ENCODE assay signal across 8 cellular contexts in the genomic region with DNA sequence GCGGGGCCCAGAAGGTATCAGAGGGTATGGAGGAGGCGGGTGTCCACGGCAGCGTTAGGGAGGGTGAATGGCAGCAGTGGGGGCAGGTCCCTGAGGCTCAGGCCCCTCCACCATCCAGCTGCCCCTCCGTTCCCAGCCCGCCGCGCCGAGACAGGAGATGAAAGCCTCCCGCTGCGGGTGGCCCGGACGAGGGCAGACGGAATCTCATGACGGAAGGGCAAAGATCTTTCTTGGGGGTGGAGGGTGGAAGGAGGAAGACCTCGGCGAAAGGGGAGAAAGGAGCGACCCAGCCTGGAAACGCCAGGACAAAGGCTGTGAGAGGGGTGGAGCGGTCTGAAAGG. TPM values are rescaled to one million over a fixed set of nuclear protein-coding genes. Genes with fewer than 3 reads are reported as not detected.
DNase-seq lines count a peak whose midpoint lies in the region; ATAC-seq and TF ChIP-seq lines count a peak whose summit lies in the region.

No MANE protein-coding gene starts in this region.

- H3K27me3 Mint-ChIP-seq in activated CD4-positive, alpha-beta T cell treated with anti-CD3 and anti-CD28 coated beads for 36 hours = no peaks in the 10 kb centered on the region
- no peaks in the 10 kb centered on the region for H3K27me3 Mint-ChIP-seq in MCF 10A (ENCODE audit: insufficient read depth, unreplicated experiment)

- peaks cover 48% of the 10 kb centered on the region for H3K4me1 ChIP-seq in OCI-LY1 (ENCODE audit: insufficient read depth, low read length, severe bottlenecking)
- peaks cover 8 to 19% (median 16%) of the 10 kb centered on the region in 4 donors for H3K4me1 ChIP-seq in liver (ENCODE audit: control insufficient read depth in 4 of 4, insufficient read depth in 4 of 4, low read length in 3 of 4)
- H3K4me1 ChIP-seq in thyroid gland = peaks cover 15 to 43% of the 10 kb centered on the region in 2 donors

- no peak overlapping the region for H2AFZ ChIP-seq in OCI-LY1 (ENCODE audit: low read length)

- peak overlapping the region; percentile 81 for H3K4me2 ChIP-seq in OCI-LY1 (ENCODE audit: low read length)

- H3K27me3 ChIP-seq in OCI-LY1 (ENCODE audit: insufficient read depth, low read length) (no peaks in the 10 kb centered on the region), liver (ENCODE audit: control insufficient read depth in 4 of 4, insufficient read depth in 4 of 4, low read length in 3 of 4) (no peaks in the 10 kb centered on the region), thyroid gland (no peaks in the 10 kb centered on the region)

- DNase-seq in activated CD4-positive, alpha-beta T cell treated with anti-CD3 and anti-CD28 coated beads for 36 hours = peak; percentile 63
- DNase-seq in activated CD4-positive, alpha-beta T cell treated with anti-CD3 and anti-CD28 coated beads, Interleukin-2, amount 50 U/mL, for 1 hour = no peak
- no peak for DNase-seq in MCF 10A (ENCODE audit: unreplicated experiment)
- no peak for DNase-seq in thyroid gland
- DNase-seq in NCI-H345 (lab: John Stamatoyannopoulos, UW) = no peak

- H3K79me2 ChIP-seq in OCI-LY1 (ENCODE audit: insufficient read depth, low read length) = no peaks in the 10 kb centered on the region

- H3K4me3 ChIP-seq in OCI-LY1 (ENCODE audit: low read depth, low read length, poor library complexity, severe bottlenecking) (peak overlapping the region; percentile 79), liver (ENCODE audit: low read depth in 1 of 3, low read length in 3 of 3) (peak overlapping the region; percentile 14 to 74 (median 73)), thyroid gland (replicated peaks in 1 of 3) (peak overlapping the region; percentile 23 to 60 (median 41))

- no peak for TF ChIP-seq POLR2A in thyroid gland (IDR thresholded peaks at IDR 0.05)

- no peaks in the 10 kb centered on the region for H3K9me3 Mint-ChIP-seq in activated CD4-positive, alpha-beta T cell treated with anti-CD3 and anti-CD28 coated beads for 36 hours (ENCODE audit: low read depth)
- H3K9me3 Mint-ChIP-seq in MCF 10A (ENCODE audit: unreplicated experiment) = no peaks in the 10 kb centered on the region

- intact Hi-C loops in activated CD4-positive, alpha-beta T cell treated with anti-CD3 and anti-CD28 coated beads for 36 hours (cut with DNase I, micrococcal nuclease) = loop anchor here (1.0 to 2.0 kb wide), 4 partner anchors 14 to 360 kb away; a partner anchor contains a TSS
- intact Hi-C loops in MCF 10A (cut with micrococcal nuclease) (loop anchor here (5.0 kb wide), 1 partner anchor 73 kb away; a partner anchor contains a TSS), thyroid gland (cut with DNase I) (no loop called here)

- H3K36me3 Mint-ChIP-seq in activated CD4-positive, alpha-beta T cell treated with anti-CD3 and anti-CD28 coated beads for 36 hours (ENCODE audit: low read depth) = peaks cover 16% of the 10 kb centered on the region
- H3K36me3 Mint-ChIP-seq in MCF 10A (ENCODE audit: insufficient read depth, unreplicated experiment) = peaks cover 6% of the 10 kb centered on the region

- peak overlapping the region; percentile 81 for H3K27ac Mint-ChIP-seq in activated CD4-positive, alpha-beta T cell treated with anti-CD3 and anti-CD28 coated beads for 36 hours
- H3K27ac Mint-ChIP-seq in MCF 10A (ENCODE audit: low read depth, unreplicated experiment) = peak overlapping the region; percentile 63

- no TSS peak for BruUV-seq in MCF 10A (replicated peaks; lab: Mats Ljungman, UMichigan)

- H4K20me1 ChIP-seq in OCI-LY1 (ENCODE audit: insufficient read depth, low read length) = no peaks in the 10 kb centered on the region

- no peaks in the 10 kb centered on the region for H3K9me2 ChIP-seq in OCI-LY1 (ENCODE audit: low read depth, low read length)

- POLR2A ChIA-PET in activated CD4-positive, alpha-beta T cell treated with anti-CD3 and anti-CD28 coated beads for 36 hours (lab: Charles Lee) = interaction anchor here (1.2 to 1.3 kb wide), 2 partner anchors 27 to 73 kb away, joined by 3 to 9 read pairs; a partner anchor contains a TSS
- POLR2A ChIA-PET in MCF 10A (lab: Yijun Ruan, JAX) = interaction anchor here (0.6 to 4.8 kb wide), 2 partner anchors 13 to 1419 kb away, joined by 3 to 20 read pairs; a partner anchor contains a TSS

- H3K9me3 ChIP-seq in OCI-LY1 (ENCODE audit: low read length) (no peaks in the 10 kb centered on the region), liver (ENCODE audit: control insufficient read depth in 4 of 4, low read length in 3 of 4) (no peaks in the 10 kb centered on the region), thyroid gland (no peaks in the 10 kb centered on the region)

- peak overlapping the region; percentile 81 for H3K9ac ChIP-seq in OCI-LY1 (ENCODE audit: low read length)
- H3K9ac ChIP-seq in liver (ENCODE audit: low read depth in 1 of 2, low read length in 2 of 2) = peak overlapping the region in 1 of 2 donors; percentile 37

- H3K36me3 ChIP-seq in OCI-LY1 (ENCODE audit: insufficient read depth, low read length) (peaks cover 20% of the 10 kb centered on the region; the same call in 1 of the 2 replicates), liver (ENCODE audit: control insufficient read depth in 4 of 4, insufficient read depth in 3 of 4, low read depth in 1 of 4, low read length in 3 of 4) (no peaks in the 10 kb centered on the region), thyroid gland (no peaks in the 10 kb centered on the region)

- H3F3A ChIP-seq in OCI-LY1 (ENCODE audit: insufficient read depth, low read length) = peaks cover 10% of the 10 kb centered on the region; the same call in 1 of the 2 replicates

- H3K4me3 Mint-ChIP-seq in activated CD4-positive, alpha-beta T cell treated with anti-CD3 and anti-CD28 coated beads for 36 hours = peak overlapping the region; percentile 87
- H3K4me3 Mint-ChIP-seq in MCF 10A (ENCODE audit: unreplicated experiment) = peak overlapping the region; percentile 93

- H3K27ac ChIP-seq in OCI-LY1 (ENCODE audit: low read depth, low read length, poor library complexity, severe bottlenecking) (peak overlapping the region; percentile 88), liver (ENCODE audit: low read depth in 1 of 2, low read length in 2 of 2) (peak overlapping the region; percentile 71 to 74), thyroid gland (peak overlapping the region in 2 of 3 donors; percentile 52 to 71)

- ATAC-seq in activated CD4-positive, alpha-beta T cell treated with anti-CD3 and anti-CD28 coated beads for 36 hours = peak; percentile 28
- ATAC-seq in HG02840 (IDR thresholded peaks at IDR 0.05; ENCODE audit: low FRiP score, unreplicated experiment) = peak; percentile 14

- H3K4me1 Mint-ChIP-seq in activated CD4-positive, alpha-beta T cell treated with anti-CD3 and anti-CD28 coated beads for 36 hours = peaks cover 63% of the 10 kb centered on the region
- peaks cover 12% of the 10 kb centered on the region for H3K4me1 Mint-ChIP-seq in MCF 10A (ENCODE audit: insufficient read depth, unreplicated experiment)

- TF ChIP-seq RAD21 in liver (IDR thresholded peaks at IDR 0.05) = no peak

- 2% methylated on average over 20 of the region's 20 CpGs for WGBS in liver
- WGBS in thyroid gland, 2 donors = 1 to 2% methylated on average over 10 to 18 of the region's 20 CpGs

- TF ChIP-seq CTCF in OCI-LY1 (IDR thresholded peaks at IDR 0.05; ENCODE audit: low read length) = no peak
- no peak for TF ChIP-seq CTCF in MCF 10A (IDR thresholded peaks at IDR 0.05; ENCODE audit: unreplicated experiment)
- TF ChIP-seq CTCF in liver (IDR thresholded peaks at IDR 0.05; ENCODE audit: low read depth, low read length, missing input control) = no peak
- TF ChIP-seq CTCF in thyroid gland (IDR thresholded peaks at IDR 0.05) = no peak

- CTCF ChIA-PET in activated CD4-positive, alpha-beta T cell treated with anti-CD3 and anti-CD28 coated beads for 36 hours (lab: Charles Lee) = interaction anchor here (1.0 to 3.9 kb wide), 2 partner anchors 13 to 25 kb away, joined by 4 to 25 read pairs; a partner anchor contains a TSS
- CTCF ChIA-PET in MCF 10A (lab: Yijun Ruan, JAX) = interaction anchor here (0.6 to 1.0 kb wide), 2 partner anchors 14 to 71 kb away, joined by 4 read pairs; no protein-coding TSS in a partner anchor

TF ChIP-seq in liver, 16 proteins besides CTCF, POLR2A, EP300 and RAD21 (continues in another document):
- TF ChIP-seq TAF1 (conservative IDR thresholded peaks at IDR 0.05) (no peak), SP1 (IDR thresholded peaks at IDR 0.05) (no peak), YY1 (IDR thresholded peaks at IDR 0.05) (no peak), JUND (IDR thresholded peaks at IDR 0.05) (no peak), EGR1 (IDR thresholded peaks at IDR 0.05; ENCODE audit: low read depth in 2 of 2) (no peak), HNF4G (IDR thresholded peaks at IDR 0.05) (no peak), RXRA (IDR thresholded peaks at IDR 0.05) (no peak), FOXA1 (IDR thresholded peaks at IDR 0.05) (no peak), NR2F2 (IDR thresholded peaks at IDR 0.05) (no peak)
- TF ChIP-seq, protein P1, sequence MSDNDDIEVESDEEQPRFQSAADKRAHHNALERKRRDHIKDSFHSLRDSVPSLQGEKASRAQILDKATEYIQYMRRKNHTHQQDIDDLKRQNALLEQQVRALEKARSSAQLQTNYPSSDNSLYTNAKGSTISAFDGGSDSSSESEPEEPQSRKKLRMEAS (IDR thresholded peaks at IDR 0.05) = no peak
- TF ChIP-seq, protein P2, sequence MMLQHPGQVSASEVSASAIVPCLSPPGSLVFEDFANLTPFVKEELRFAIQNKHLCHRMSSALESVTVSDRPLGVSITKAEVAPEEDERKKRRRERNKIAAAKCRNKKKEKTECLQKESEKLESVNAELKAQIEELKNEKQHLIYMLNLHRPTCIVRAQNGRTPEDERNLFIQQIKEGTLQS (IDR thresholded peaks at IDR 0.05) = no peak

RNA-seq across cellular contexts. Expression of a gene that starts 0.4 kb away (rescaled TPM):
- 10 to 100 TPM; 25.1 to 26.3 TPM for total RNA-seq in activated CD4-positive, alpha-beta T cell treated with anti-CD3 and anti-CD28 coated beads for 36 hours
- total RNA-seq in MCF 10A (2022) (23.2 and 35.3 TPM in 2 replicates), liver (1 to 10 TPM; 4.2 to 4.9 TPM), thyroid gland (10 to 100 TPM; 14.3 to 33.6 (median 21.7) TPM)
- polyA plus RNA-seq in liver = 1 to 10 TPM; 1.8 to 2.4 TPM

RNA-seq across cellular contexts. Expression of a gene that starts 14.6 kb away (rescaled TPM):
- 1 to 10 TPM; 7.5 to 9.5 TPM for total RNA-seq in activated CD4-positive, alpha-beta T cell treated with anti-CD3 and anti-CD28 coated beads for 36 hours
- 17.7 and 19.9 TPM in 2 replicates for total RNA-seq in MCF 10A (2022)
- 1 to 10 TPM; 4.8 to 5.1 TPM for total RNA-seq in liver
- polyA plus RNA-seq in liver = 1 to 10 TPM; 3.3 to 3.6 TPM
- total RNA-seq in thyroid gland = 10 to 100 TPM; 11.2 to 60.9 (median 17.8) TPM

RNA-seq across cellular contexts. Expression of a gene that starts 14.7 kb away (rescaled TPM):
- under 1 TPM in 1 of 2 experiments, not detected in 1; 0.09 TPM for total RNA-seq in activated CD4-positive, alpha-beta T cell treated with anti-CD3 and anti-CD28 coated beads for 36 hours
- total RNA-seq in MCF 10A (2022) = 3.9 and 6.5 TPM in 2 replicates
- under 1 TPM; 0.17 to 0.51 TPM for total RNA-seq in liver
- under 1 TPM; 0.27 to 0.33 TPM for polyA plus RNA-seq in liver
- 10 to 100 TPM; 20.1 to 31.2 (median 27.0) TPM for total RNA-seq in thyroid gland

RNA-seq across cellular contexts. Expression of a gene that starts 27.9 kb away (rescaled TPM):
- 10 to 100 TPM; 12.0 to 14.7 TPM for total RNA-seq in activated CD4-positive, alpha-beta T cell treated with anti-CD3 and anti-CD28 coated beads for 36 hours
- total RNA-seq in MCF 10A (2022) (9.6 and 10.4 TPM in 2 replicates), liver (1 to 10 TPM; 3.0 to 3.9 TPM), thyroid gland (10 to 100 TPM; 12.8 to 13.3 (median 12.9) TPM)
- 1 to 10 TPM; 1.2 to 1.5 TPM for polyA plus RNA-seq in liver
